Comparison of ENCODE assay signal across 15 cellular contexts in genomic region chr11:48041877-48042698, GRCh38.
DNase-seq lines count a peak whose midpoint lies in the region; ATAC-seq, FAIRE-seq and TF ChIP-seq lines count a peak whose summit lies in the region.
"Had no signal": no experiment of that assay in that cellular context is flagged by ENCODE, and none has a peak within 500 bp of the region (broad histone marks: within the 10 kb centered on the region; RNA-seq: fewer than 3 reads in every experiment).

No MANE protein-coding gene starts in this region.

- no peaks in the 10 kb centered on the region for H3K79me2 ChIP-seq in K562 (ENCODE audit: control insufficient read depth, insufficient read depth, low read length)

- no peak overlapping the region for H3K4me3 ChIP-seq in K562
- H3K4me3 ChIP-seq in naive thymus-derived CD4-positive, alpha-beta T cell (ENCODE audit: low read length): no peak overlapping the region
- H3K4me3 ChIP-seq: left ventricle myocardium inferior, PC-9 had no signal

- no peak for TF ChIP-seq CTCF in K562 (IDR thresholded peaks at IDR 0.05 in 2 of 3, conservative IDR thresholded peaks at IDR 0.05 in 1 of 3; ENCODE audit: insufficient read depth in 2 of 3, low read depth in 1 of 3, low read length in 3 of 3)
- no peak for TF ChIP-seq CTCF in type B pancreatic cell (conservative IDR thresholded peaks at IDR 0.05)
- no peak for TF ChIP-seq CTCF in D721Med (IDR thresholded peaks at IDR 0.05; ENCODE audit: insufficient read depth, missing control alignments)

- no peak for DNase-seq in stimulated activated naive CD8-positive, alpha-beta T cell treated with anti-CD3 and anti-CD28 coated beads, Interleukin-15, Interleukin-2, amounts not matched to agents 100 U/mL and 50 U/mL, for 24 hours
- DNase-seq in K562 (ENCODE audit: extremely low read depth in 1 of 4, low spot score in 3 of 4) (no peak), type B pancreatic cell (ENCODE audit: extremely low spot score, unreplicated experiment) (no peak), D721Med (ENCODE audit: insufficient read length, low spot score) (no peak), Right ventricle myocardium superior (no peak)
- no peak for DNase-seq in naive thymus-derived CD4-positive, alpha-beta T cell
- DNase-seq: activated CD8-positive, alpha-beta memory T cell treated with anti-CD3 and anti-CD28 coated beads, Interleukin-2, amount 50 U/mL, for 48 hours; GOT3; left ventricle myocardium inferior; MM.1S; NCI-H2227 treated with DMSO at 0.1 percent for 48 hours; stimulated activated CD8-positive, alpha-beta memory T cell treated with anti-CD3 and anti-CD28 coated beads, Interleukin-4, amount 100 ng/mL, for 48 hours had no signal

- no peaks in the 10 kb centered on the region for H3K27me3 Mint-ChIP-seq in stimulated activated naive CD8-positive, alpha-beta T cell treated with anti-CD3 and anti-CD28 coated beads, Interleukin-15, Interleukin-2, amounts not matched to agents 100 ng/mL and 50 ng/mL, for 24 hours
- H3K27me3 Mint-ChIP-seq in naive thymus-derived CD4-positive, alpha-beta T cell: no peaks in the 10 kb centered on the region
- no peaks in the 10 kb centered on the region for H3K27me3 Mint-ChIP-seq in type B pancreatic cell

- intact Hi-C loops in K562 (cut with micrococcal nuclease) (no loop called here), Right ventricle myocardium superior (cut with DNase I) (no loop called here)
- intact Hi-C loops in naive thymus-derived CD4-positive, alpha-beta T cell (cut with micrococcal nuclease): loop anchor here in 1 of 2 donors (2.0 to 5.0 kb wide), 2 partner anchors 35 to 39 kb away; no protein-coding TSS in a partner anchor

- no TSS peak for BruUV-seq in K562 (replicated peaks; lab: Mats Ljungman, UMichigan)

- no peak overlapping the region for H3K4me2 ChIP-seq in K562 (ENCODE audit: insufficient read depth, low read length)
- H3K4me2 ChIP-seq: PC-9 had no signal

- H3K36me3 Mint-ChIP-seq in stimulated activated naive CD8-positive, alpha-beta T cell treated with anti-CD3 and anti-CD28 coated beads, Interleukin-15, Interleukin-2, amounts not matched to agents 100 ng/mL and 50 ng/mL, for 24 hours (ENCODE audit: low read depth): peaks cover 10% of the 10 kb centered on the region
- H3K36me3 Mint-ChIP-seq in naive thymus-derived CD4-positive, alpha-beta T cell: peaks cover 5 to 28% (median 9%) of the 10 kb centered on the region in 5 donors
- no peaks in the 10 kb centered on the region for H3K36me3 Mint-ChIP-seq in type B pancreatic cell

- in situ Hi-C loops in K562 (cut with MboI): no loop called here

- no peak overlapping the region for H3K9ac ChIP-seq in K562 (ENCODE audit: insufficient read depth in 1 of 2, low read depth in 2 of 2, low read length in 2 of 2)

- peaks cover 3% of the 10 kb centered on the region; the same call in 1 of the 2 replicates for H4K20me1 ChIP-seq in K562 (replicated peaks; ENCODE audit: control insufficient read depth, insufficient read depth, low read length)

- H3K4me1 Mint-ChIP-seq in stimulated activated naive CD8-positive, alpha-beta T cell treated with anti-CD3 and anti-CD28 coated beads, Interleukin-15, Interleukin-2, amounts not matched to agents 100 ng/mL and 50 ng/mL, for 24 hours (ENCODE audit: low read depth): peaks cover 55% of the 10 kb centered on the region
- peaks cover 48 to 83% (median 75%) of the 10 kb centered on the region in 7 donors for H3K4me1 Mint-ChIP-seq in naive thymus-derived CD4-positive, alpha-beta T cell
- peaks cover 40% of the 10 kb centered on the region for H3K4me1 Mint-ChIP-seq in type B pancreatic cell (ENCODE audit: unreplicated experiment)

- POLR2A ChIA-PET in K562 (lab: Yijun Ruan, JAX): interaction anchor here (0.6 to 1.4 kb wide), 3 partner anchors 8 to 21 kb away, joined by 3 to 4 read pairs (median 4); no protein-coding TSS in a partner anchor
- POLR2A ChIA-PET in naive thymus-derived CD4-positive, alpha-beta T cell (lab: Charles Lee): interaction anchor here (1.1 to 3.0 kb wide), 5 partner anchors 12 to 41 kb away, joined by 3 to 21 read pairs (median 4); no protein-coding TSS in a partner anchor

- H3K9me1 ChIP-seq in K562 (ENCODE audit: control insufficient read depth, insufficient read depth, low read length): no peaks in the 10 kb centered on the region

- H3K9me3 Mint-ChIP-seq in stimulated activated naive CD8-positive, alpha-beta T cell treated with anti-CD3 and anti-CD28 coated beads, Interleukin-15, Interleukin-2, amounts not matched to agents 100 ng/mL and 50 ng/mL, for 24 hours: no peaks in the 10 kb centered on the region
- no peaks in the 10 kb centered on the region for H3K9me3 Mint-ChIP-seq in naive thymus-derived CD4-positive, alpha-beta T cell
- H3K9me3 Mint-ChIP-seq in type B pancreatic cell: no peaks in the 10 kb centered on the region

- no peak for ATAC-seq in stimulated activated naive CD8-positive, alpha-beta T cell treated with anti-CD3 and anti-CD28 coated beads, Interleukin-15, Interleukin-2, amounts not matched to agents 100 U/mL and 50 U/mL, for 24 hours
- ATAC-seq in K562 (no peak), GM21619 (IDR thresholded peaks at IDR 0.05; ENCODE audit: unreplicated experiment) (no peak), Right ventricle myocardium superior (ENCODE audit: poor library complexity) (no peak)
- no peak for ATAC-seq in naive thymus-derived CD4-positive, alpha-beta T cell

- H3K27ac ChIP-seq in K562 (ENCODE audit: extremely low read depth, low read depth, low read length): no peak overlapping the region
- H3K27ac ChIP-seq in naive thymus-derived CD4-positive, alpha-beta T cell (ENCODE audit: low read depth, low read length): no peak overlapping the region
- H3K27ac ChIP-seq: left ventricle myocardium inferior, PC-9 had no signal

- no peaks in the 10 kb centered on the region; a peak in 1 of 5 replicates for H3K4me1 ChIP-seq in K562 (replicated peaks in 1 of 2; ENCODE audit: control insufficient read depth in 2 of 2, insufficient read depth in 2 of 2, low read length in 2 of 2)
- peaks cover 14 to 29% of the 10 kb centered on the region in 2 donors for H3K4me1 ChIP-seq in naive thymus-derived CD4-positive, alpha-beta T cell (ENCODE audit: control insufficient read depth in 2 of 2, insufficient read depth in 2 of 2, low read length in 2 of 2)
- H3K4me1 ChIP-seq: left ventricle myocardium inferior had no signal

- no peaks in the 10 kb centered on the region for H3K9me3 ChIP-seq in K562 (replicated peaks; ENCODE audit: control insufficient read depth, insufficient read depth, low read depth, low read length)
- H3K9me3 ChIP-seq in naive thymus-derived CD4-positive, alpha-beta T cell (ENCODE audit: control insufficient read depth in 2 of 3, low read length in 3 of 3): no peaks in the 10 kb centered on the region
- H3K9me3 ChIP-seq: left ventricle myocardium inferior had no signal

- TF ChIP-seq EP300 in K562 (IDR thresholded peaks at IDR 0.05; ENCODE audit: low read length): no peak

- no peak overlapping the region for H3K4me3 Mint-ChIP-seq in stimulated activated naive CD8-positive, alpha-beta T cell treated with anti-CD3 and anti-CD28 coated beads, Interleukin-15, Interleukin-2, amounts not matched to agents 100 ng/mL and 50 ng/mL, for 24 hours
- peak overlapping the region in 8 of 10 donors; percentile 2 to 74 (median 53) for H3K4me3 Mint-ChIP-seq in naive thymus-derived CD4-positive, alpha-beta T cell
- H3K4me3 Mint-ChIP-seq in type B pancreatic cell: peak overlapping the region; percentile 25

- no peak for TF ChIP-seq POLR2A in K562 (conservative IDR thresholded peaks at IDR 0.05)

- FAIRE-seq in K562 (lab: Jason Lieb, UNC) (no peak), D721Med (lab: Jason Lieb, UNC) (no peak)

- peak overlapping the region; percentile 50 for H3K27ac Mint-ChIP-seq in stimulated activated naive CD8-positive, alpha-beta T cell treated with anti-CD3 and anti-CD28 coated beads, Interleukin-15, Interleukin-2, amounts not matched to agents 100 ng/mL and 50 ng/mL, for 24 hours
- peak overlapping the region in 8 of 9 donors; percentile 4 to 91 (median 82) for H3K27ac Mint-ChIP-seq in naive thymus-derived CD4-positive, alpha-beta T cell
- peak overlapping the region; percentile 68 for H3K27ac Mint-ChIP-seq in type B pancreatic cell

- H2AFZ ChIP-seq in K562 (ENCODE audit: low read depth, low read length): no peak overlapping the region
- H2AFZ ChIP-seq: PC-9 had no signal

- no peaks in the 10 kb centered on the region for H3K36me3 ChIP-seq in K562 (ENCODE audit: control insufficient read depth, insufficient read depth, low read length)
- no peaks in the 10 kb centered on the region for H3K36me3 ChIP-seq in naive thymus-derived CD4-positive, alpha-beta T cell (ENCODE audit: control insufficient read depth in 2 of 3, insufficient read depth in 3 of 3, low read length in 3 of 3)
- H3K36me3 ChIP-seq: left ventricle myocardium inferior had no signal

- WGBS in K562 (ENCODE audit: insufficient coverage, low coverage, missing lambda C conversion rate): 48% methylated on average over 5 of the region's 5 CpGs

- CTCF ChIA-PET in K562 (lab: Yijun Ruan, JAX; ENCODE audit: low intra/inter-chr PET ratio): no interaction called here
- CTCF ChIA-PET in naive thymus-derived CD4-positive, alpha-beta T cell (lab: Charles Lee): interaction anchor here (0.6 to 2.1 kb wide), 4 partner anchors 22 to 213 kb away, joined by 3 to 7 read pairs (median 5); no protein-coding TSS in a partner anchor

- H3K27me3 ChIP-seq in K562 (ENCODE audit: control insufficient read depth in 2 of 2, insufficient read depth in 2 of 2, low read length in 2 of 2): no peaks in the 10 kb centered on the region
- no peaks in the 10 kb centered on the region for H3K27me3 ChIP-seq in naive thymus-derived CD4-positive, alpha-beta T cell (ENCODE audit: control insufficient read depth in 2 of 2, insufficient read depth in 2 of 2, low read length in 2 of 2)

- TF ChIP-seq RAD21 in K562 (CRISPR knock-in tag; conservative IDR thresholded peaks at IDR 0.05 in 1 of 2, IDR thresholded peaks at IDR 0.05 in 1 of 2): no peak
